Comparison of ENCODE assay signal across 7 cellular contexts in genomic region chr3:57715672-57716071, GRCh38.
"Had no signal": no experiment of that assay in that cellular context is flagged by ENCODE, and none has a peak within 500 bp of the region (broad histone marks: within the 10 kb centered on the region; RNA-seq: fewer than 3 reads in every experiment).

No MANE protein-coding gene starts in this region.

- H3K4me2 ChIP-seq: KMS-11 had no signal

- H3K27ac ChIP-seq: HL-60, KMS-11 had no signal

- H3K36me3 Mint-ChIP-seq: IgD-negative memory B cell had no signal

- H3K9me3 Mint-ChIP-seq: IgD-negative memory B cell had no signal

- H3K9ac ChIP-seq: KMS-11 had no signal

- DNase-seq: IMR-90, KBM-7, KG1 had no signal

- H3K4me1 Mint-ChIP-seq: IgD-negative memory B cell had no signal

- H3K27ac Mint-ChIP-seq: IgD-negative memory B cell had no signal

- H3K4me3 Mint-ChIP-seq: IgD-negative memory B cell had no signal

- FAIRE-seq: HTR-8/SVneo had no signal

- H3K27me3 Mint-ChIP-seq: IgD-negative memory B cell had no signal
